8 cellular contexts compared by ENCODE assay signal in genomic region chr14:102363182-102363952, GRCh38. TPM values are rescaled to one million over a fixed set of nuclear protein-coding genes. Genes with fewer than 3 reads are reported as not detected.
A peak's percentile ranks its signal among the peaks of the same experiment; 100 is the strongest.
DNase-seq lines count a peak whose midpoint lies in the region; ATAC-seq, FAIRE-seq and TF ChIP-seq lines count a peak whose summit lies in the region.

No MANE protein-coding gene starts in this region.

- H3K9ac ChIP-seq in BLaER1: peak overlapping the region; percentile 91

- H3K36me3 ChIP-seq in BLaER1 (peaks cover 6% of the 10 kb centered on the region), right lobe of liver (peaks cover 0 to 8% (median 3%) of the 10 kb centered on the region in 4 donors)

- no peaks in the 10 kb centered on the region for H3K9me3 Mint-ChIP-seq in T-helper 1 cell treated with Interleukin-12 subunit alpha and Interleukin-12 subunit beta and Interleukin-4 antibody, amounts not matched to agents 30 μg/mL and 1 μg/mL, for 36 hours
- no peaks in the 10 kb centered on the region for H3K9me3 Mint-ChIP-seq in dendritic cell treated with granulocyte-macrophage colony-stimulating factor and Interleukin-4, amounts not matched to agents 40 ng/mL and 50 ng/mL, for 4 days

- 3% methylated on average over 16 of the region's 53 CpGs for WGBS in right lobe of liver (ENCODE audit: insufficient coverage, low coverage, low lambda C conversion rate, missing lambda C conversion rate)

- H3K36me3 Mint-ChIP-seq in T-helper 1 cell treated with Interleukin-12 subunit alpha and Interleukin-12 subunit beta and Interleukin-4 antibody, amounts not matched to agents 30 μg/mL and 1 μg/mL, for 36 hours (ENCODE audit: low read depth): peaks cover 6% of the 10 kb centered on the region
- peaks cover 28% of the 10 kb centered on the region for H3K36me3 Mint-ChIP-seq in dendritic cell treated with granulocyte-macrophage colony-stimulating factor and Interleukin-4, amounts not matched to agents 40 ng/mL and 50 ng/mL, for 4 days (ENCODE audit: low read depth)

- TF ChIP-seq POLR2A in right lobe of liver (IDR thresholded peaks at IDR 0.05): no peak

- H3K9me3 ChIP-seq in BLaER1 (no peaks in the 10 kb centered on the region), right lobe of liver (no peaks in the 10 kb centered on the region)

- peaks cover 24% of the 10 kb centered on the region for H3K4me1 Mint-ChIP-seq in T-helper 1 cell treated with Interleukin-12 subunit alpha and Interleukin-12 subunit beta and Interleukin-4 antibody, amounts not matched to agents 30 μg/mL and 1 μg/mL, for 36 hours (ENCODE audit: low read depth)
- H3K4me1 Mint-ChIP-seq in dendritic cell treated with granulocyte-macrophage colony-stimulating factor and Interleukin-4, amounts not matched to agents 40 ng/mL and 50 ng/mL, for 4 days (ENCODE audit: low read depth): peaks cover 19% of the 10 kb centered on the region

- H3K27ac ChIP-seq in BLaER1 (peak overlapping the region; percentile 78), right lobe of liver (peak overlapping the region; percentile 69 to 81 (median 79))

- no peaks in the 10 kb centered on the region for H4K20me1 ChIP-seq in BLaER1

- peak overlapping the region; percentile 89 for H3K4me3 ChIP-seq in BLaER1
- peak overlapping the region; percentile 80 to 94 (median 93) for H3K4me3 ChIP-seq in right lobe of liver

- peak overlapping the region; percentile 90 for H3K4me2 ChIP-seq in BLaER1

- no peak for DNase-seq in right lobe of liver
- DNase-seq in stimulated activated CD8-positive, alpha-beta memory T cell treated with anti-CD3 and anti-CD28 coated beads, Interleukin-4, amount 100 ng/mL, for 24 hours (ENCODE audit: low read depth): peak; percentile 7
- no peak for DNase-seq in D721Med (ENCODE audit: insufficient read length, low spot score)

- FAIRE-seq in D721Med (lab: Jason Lieb, UNC): no peak

- H3K27me3 ChIP-seq in BLaER1: no peaks in the 10 kb centered on the region
- no peaks in the 10 kb centered on the region for H3K27me3 ChIP-seq in right lobe of liver

- ATAC-seq in GM19035 (IDR thresholded peaks at IDR 0.05; ENCODE audit: unreplicated experiment) (peak; percentile 21), HG03354 (IDR thresholded peaks at IDR 0.05; ENCODE audit: poor library complexity, severe bottlenecking, unreplicated experiment) (peak; percentile 38), right lobe of liver (peak; percentile 15 to 38 (median 29))

- no peak overlapping the region for H3K4me3 Mint-ChIP-seq in T-helper 1 cell treated with Interleukin-12 subunit alpha and Interleukin-12 subunit beta and Interleukin-4 antibody, amounts not matched to agents 30 μg/mL and 1 μg/mL, for 36 hours
- peak overlapping the region; percentile 90 for H3K4me3 Mint-ChIP-seq in dendritic cell treated with granulocyte-macrophage colony-stimulating factor and Interleukin-4, amounts not matched to agents 40 ng/mL and 50 ng/mL, for 4 days

- H3K27ac Mint-ChIP-seq in T-helper 1 cell treated with Interleukin-12 subunit alpha and Interleukin-12 subunit beta and Interleukin-4 antibody, amounts not matched to agents 30 μg/mL and 1 μg/mL, for 36 hours: peak overlapping the region; percentile 86
- H3K27ac Mint-ChIP-seq in dendritic cell treated with granulocyte-macrophage colony-stimulating factor and Interleukin-4, amounts not matched to agents 40 ng/mL and 50 ng/mL, for 4 days: no peak overlapping the region

- intact Hi-C loops in dendritic cell treated with granulocyte-macrophage colony-stimulating factor and Interleukin-4, amounts not matched to agents 40 ng/mL and 50 ng/mL, for 4 days (cut with micrococcal nuclease): no loop called here
- intact Hi-C loops in right lobe of liver (cut with DNase I): no loop called here

- H3K4me1 ChIP-seq in BLaER1: peaks cover 41% of the 10 kb centered on the region
- peaks cover 0 to 19% (median 4%) of the 10 kb centered on the region in 4 donors for H3K4me1 ChIP-seq in right lobe of liver

- peaks cover 3% of the 10 kb centered on the region for H3K27me3 Mint-ChIP-seq in T-helper 1 cell treated with Interleukin-12 subunit alpha and Interleukin-12 subunit beta and Interleukin-4 antibody, amounts not matched to agents 30 μg/mL and 1 μg/mL, for 36 hours (ENCODE audit: low read depth)
- no peaks in the 10 kb centered on the region for H3K27me3 Mint-ChIP-seq in dendritic cell treated with granulocyte-macrophage colony-stimulating factor and Interleukin-4, amounts not matched to agents 40 ng/mL and 50 ng/mL, for 4 days

- TF ChIP-seq CTCF in right lobe of liver (IDR thresholded peaks at IDR 0.05) (no peak), D721Med (IDR thresholded peaks at IDR 0.05; ENCODE audit: insufficient read depth, missing control alignments) (no peak)

RNA-seq across cellular contexts. Expression of gene TECPR2, which starts 0.6 kb away (rescaled TPM):
- 10 to 100 TPM in 2 of 6 experiments, 1 to 10 TPM in 4; 5.5 to 10.5 (median 9.4) TPM for total RNA-seq in right lobe of liver

RNA-seq across cellular contexts. Expression of gene CINP, which starts 0.7 kb away (rescaled TPM):
- total RNA-seq in right lobe of liver: 10 to 100 TPM; 15.2 to 32.3 (median 21.0) TPM

RNA-seq across cellular contexts. Expression of gene ZNF839, which starts 43.8 kb away (rescaled TPM):
- total RNA-seq in right lobe of liver: 1 to 10 TPM; 3.6 to 8.7 (median 5.9) TPM

RNA-seq across cellular contexts. Expression of gene MOK, which starts 58.4 kb away (rescaled TPM):
- total RNA-seq in right lobe of liver: 1 to 10 TPM; 2.7 to 4.7 (median 3.8) TPM
